ENCODE assay signal across 10 cellular contexts in the genomic region with DNA sequence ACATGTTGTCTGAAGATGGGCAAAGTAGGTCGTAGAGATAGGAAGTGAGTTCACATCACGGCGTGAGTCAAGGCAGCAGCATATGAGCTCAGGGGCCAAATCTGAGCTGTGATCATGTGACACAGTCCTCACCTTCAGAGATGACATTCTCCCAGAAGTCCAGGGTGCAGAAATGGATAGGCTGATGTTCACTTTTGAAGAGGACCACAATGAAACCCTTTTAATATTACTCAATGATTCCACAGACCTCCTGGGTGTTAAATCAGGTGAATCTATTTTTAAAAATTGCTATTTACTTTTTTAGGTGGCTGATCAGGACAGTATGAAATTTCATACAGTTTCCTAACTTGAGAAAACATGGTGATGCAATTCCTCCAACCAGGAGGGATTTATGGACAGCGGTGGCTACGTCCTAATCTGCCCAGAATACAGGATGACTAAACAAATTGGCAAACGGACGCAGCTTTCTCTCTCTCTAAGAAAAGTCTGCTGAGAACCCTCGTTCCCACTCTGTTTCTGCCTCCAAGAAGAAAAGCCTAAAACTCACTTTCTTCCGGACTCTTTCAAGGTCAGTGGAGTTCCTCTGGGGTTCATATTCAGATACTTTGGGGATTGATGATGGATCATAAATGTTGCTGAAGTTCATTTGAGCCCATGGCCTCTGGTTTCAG. TPM values are rescaled to one million over a fixed set of nuclear protein-coding genes. Genes with fewer than 3 reads are reported as not detected.
DNase-seq lines count a peak whose midpoint lies in the region; ATAC-seq and TF ChIP-seq lines count a peak whose summit lies in the region.
"Had no signal": no experiment of that assay in that cellular context is flagged by ENCODE, and none has a peak within 500 bp of the region (broad histone marks: within the 10 kb centered on the region; RNA-seq: fewer than 3 reads in every experiment).

No MANE protein-coding gene starts in this region.

- peaks cover 11% of the 10 kb centered on the region for H3F3A ChIP-seq in smooth muscle cell (ENCODE audit: low read depth)

- H3K79me2 ChIP-seq in smooth muscle cell (ENCODE audit: low read depth), result no peaks in the 10 kb centered on the region

- no peaks in the 10 kb centered on the region for H4K20me1 ChIP-seq in smooth muscle cell (ENCODE audit: low read depth)

- no peaks in the 10 kb centered on the region for H3K27me3 Mint-ChIP-seq in T-helper 1 cell treated with Interleukin-12 subunit alpha and Interleukin-12 subunit beta and Interleukin-4 antibody, amounts not matched to agents 30 μg/mL and 1 μg/mL, for 36 hours (ENCODE audit: low read depth)
- no peaks in the 10 kb centered on the region for H3K27me3 Mint-ChIP-seq in activated B cell treated with CpG ODN at 0.5 μM for 24 hours

- no peaks in the 10 kb centered on the region for H3K9me3 Mint-ChIP-seq in T-helper 1 cell treated with Interleukin-12 subunit alpha and Interleukin-12 subunit beta and Interleukin-4 antibody, amounts not matched to agents 30 μg/mL and 1 μg/mL, for 36 hours
- H3K9me3 Mint-ChIP-seq in activated B cell treated with CpG ODN at 0.5 μM for 24 hours, result no peaks in the 10 kb centered on the region

- H3K4me1 ChIP-seq in smooth muscle cell (ENCODE audit: low read depth), result peaks cover 5% of the 10 kb centered on the region

- H3K9me3 ChIP-seq in smooth muscle cell (replicated peaks; ENCODE audit: low read depth), result no peaks in the 10 kb centered on the region
- H3K9me3 ChIP-seq: ovary had no signal

- no peak for ATAC-seq in activated B cell treated with CpG ODN at 0.5 μM for 24 hours (ENCODE audit: low read depth)
- no peak for ATAC-seq in HG02840 (IDR thresholded peaks at IDR 0.05; ENCODE audit: low FRiP score, unreplicated experiment)
- no peak for ATAC-seq in HG03354 (IDR thresholded peaks at IDR 0.05; ENCODE audit: poor library complexity, severe bottlenecking, unreplicated experiment)

- peaks cover 24% of the 10 kb centered on the region for H3K4me1 Mint-ChIP-seq in T-helper 1 cell treated with Interleukin-12 subunit alpha and Interleukin-12 subunit beta and Interleukin-4 antibody, amounts not matched to agents 30 μg/mL and 1 μg/mL, for 36 hours (ENCODE audit: low read depth)
- H3K4me1 Mint-ChIP-seq in activated B cell treated with CpG ODN at 0.5 μM for 24 hours, result peaks cover 43% of the 10 kb centered on the region

- TF ChIP-seq CTCF in activated B cell treated with CpG ODN at 0.5 μM for 24 hours (IDR thresholded peaks at IDR 0.05) (no peak), fibroblast of pulmonary artery (IDR thresholded peaks at IDR 0.05; ENCODE audit: low read length, missing control alignments) (no peak), smooth muscle cell (IDR thresholded peaks at IDR 0.05; ENCODE audit: borderline replicate concordance, insufficient read depth, poor library complexity, severe bottlenecking) (no peak)

- H3K27me3 ChIP-seq in smooth muscle cell (ENCODE audit: low read depth), result no peaks in the 10 kb centered on the region
- H3K27me3 ChIP-seq: ovary had no signal

- no peak for DNase-seq in T-helper 1 cell
- DNase-seq in activated B cell treated with CpG ODN at 0.5 μM for 24 hours, result no peak
- peak; percentile 98 for DNase-seq in fibroblast of pulmonary artery (ENCODE audit: low read depth)
- no peak for DNase-seq in smooth muscle cell (lab: John Stamatoyannopoulos, UW; ENCODE audit: unreplicated experiment)
- no peak for DNase-seq in central memory CD4-positive, alpha-beta T cell
- DNase-seq: cortex of kidney had no signal

- POLR2A ChIA-PET in activated B cell treated with CpG ODN at 0.5 μM for 24 hours (lab: Charles Lee), result no interaction called here

- H3K4me3 ChIP-seq in fibroblast of pulmonary artery (replicated peaks; ENCODE audit: low read depth, low read length) (peak overlapping the region; percentile 38), smooth muscle cell (no peak overlapping the region)
- H3K4me3 ChIP-seq: ovary had no signal

- H3K36me3 Mint-ChIP-seq in T-helper 1 cell treated with Interleukin-12 subunit alpha and Interleukin-12 subunit beta and Interleukin-4 antibody, amounts not matched to agents 30 μg/mL and 1 μg/mL, for 36 hours (ENCODE audit: low read depth), result peaks cover 6% of the 10 kb centered on the region
- H3K36me3 Mint-ChIP-seq in activated B cell treated with CpG ODN at 0.5 μM for 24 hours (ENCODE audit: low read depth), result no peaks in the 10 kb centered on the region

- H3K36me3 ChIP-seq in smooth muscle cell (ENCODE audit: low read depth), result no peaks in the 10 kb centered on the region
- H3K36me3 ChIP-seq: ovary had no signal

- peak overlapping the region; percentile 50 for H3K9ac ChIP-seq in smooth muscle cell (ENCODE audit: low read depth)

- H3K27ac Mint-ChIP-seq in T-helper 1 cell treated with Interleukin-12 subunit alpha and Interleukin-12 subunit beta and Interleukin-4 antibody, amounts not matched to agents 30 μg/mL and 1 μg/mL, for 36 hours, result peak overlapping the region; percentile 89
- H3K27ac Mint-ChIP-seq in activated B cell treated with CpG ODN at 0.5 μM for 24 hours, result peak overlapping the region; percentile 36

- H2AFZ ChIP-seq in smooth muscle cell (ENCODE audit: low read depth), result no peak overlapping the region

- 39% methylated on average over 9 of the region's 9 CpGs for WGBS in smooth muscle cell (ENCODE audit: low lambda C conversion rate)

- H3K4me2 ChIP-seq in smooth muscle cell, result peak overlapping the region; percentile 36

- CTCF ChIA-PET in activated B cell treated with CpG ODN at 0.5 μM for 24 hours (lab: Charles Lee), result interaction anchor here (2.6 kb wide), 1 partner anchor 95 kb away, joined by 14 read pairs; no protein-coding TSS in a partner anchor

- intact Hi-C loops in activated B cell treated with CpG ODN at 0.5 μM for 24 hours (cut with micrococcal nuclease), result loop anchor here (5.0 kb wide), 2 partner anchors 75 to 165 kb away; no protein-coding TSS in a partner anchor

- peak overlapping the region; percentile 89 for H3K27ac ChIP-seq in smooth muscle cell (ENCODE audit: low read depth)
- H3K27ac ChIP-seq: ovary had no signal

- no peak overlapping the region for H3K4me3 Mint-ChIP-seq in T-helper 1 cell treated with Interleukin-12 subunit alpha and Interleukin-12 subunit beta and Interleukin-4 antibody, amounts not matched to agents 30 μg/mL and 1 μg/mL, for 36 hours
- H3K4me3 Mint-ChIP-seq in activated B cell treated with CpG ODN at 0.5 μM for 24 hours, result no peak overlapping the region

RNA-seq across cellular contexts. Expression of a gene that starts 34.4 kb away (rescaled TPM):
- 0.37 and 0.38 TPM in 2 replicates for total RNA-seq in activated B cell treated with CpG ODN at 0.5 μM for 24 hours
- 11.5 and 12.6 TPM in 2 replicates for total RNA-seq in smooth muscle cell
- polyA plus RNA-seq in smooth muscle cell, result 5.3 and 7.2 TPM in 2 replicates
